In the genomic region with DNA sequence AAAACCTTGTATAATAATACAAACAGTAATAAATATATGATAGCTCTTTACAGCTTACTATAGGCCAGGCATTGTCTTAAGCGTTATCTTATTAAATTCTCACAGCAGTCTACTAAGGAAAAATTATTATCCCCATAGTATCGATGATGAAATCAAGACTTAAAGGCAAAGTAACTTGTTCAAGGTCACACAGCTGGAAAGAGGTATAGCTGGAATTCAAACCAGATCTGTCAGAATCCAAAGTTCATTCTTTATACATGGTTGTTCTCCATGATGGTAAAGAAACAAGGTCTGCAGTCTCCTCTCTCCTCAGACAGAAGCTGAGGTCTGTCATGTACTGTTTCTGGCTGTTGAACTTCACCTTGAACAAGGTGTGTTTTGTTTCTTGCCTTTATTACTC, we compare ENCODE assay signal across 25 cellular contexts. TPM values are rescaled to one million over a fixed set of nuclear protein-coding genes. Genes with fewer than 3 reads are reported as not detected.
DNase-seq lines count a peak whose midpoint lies in the region; ATAC-seq, FAIRE-seq and TF ChIP-seq lines count a peak whose summit lies in the region.
"Had no signal": no experiment of that assay in that cellular context is flagged by ENCODE, and none has a peak within 500 bp of the region (broad histone marks: within the 10 kb centered on the region; RNA-seq: fewer than 3 reads in every experiment).

No MANE protein-coding gene starts in this region.

- H2AFZ ChIP-seq in HepG2 (ENCODE audit: low read length) (no peak overlapping the region), mammary epithelial cell (ENCODE audit: low read depth, low read length) (no peak overlapping the region)

- H3K4me1 ChIP-seq in HepG2 (ENCODE audit: insufficient read depth, low read length) (peaks cover 16% of the 10 kb centered on the region), right lobe of liver (no peaks in the 10 kb centered on the region), mammary epithelial cell (ENCODE audit: insufficient read depth, low read length) (peaks cover 12% of the 10 kb centered on the region)
- H3K4me1 ChIP-seq: BE2C, BLaER1, Caco-2 had no signal

- ATAC-seq in HepG2 = peak; percentile 61; the same call in 2 of the 3 replicates
- ATAC-seq in right lobe of liver = no peak
- ATAC-seq in activated T-helper 17 cell treated with anti-CD3 and anti-CD28 coated beads, Interleukin-2, amount 50 U/mL, for 72 hours (replicated peaks) = no peak

- POLR2A ChIA-PET in HepG2 (lab: Yijun Ruan, JAX) = interaction anchor here (0.6 to 1.1 kb wide), 3 partner anchors 97 to 130 kb away, joined by 3 read pairs; a partner anchor contains a TSS
- POLR2A ChIA-PET in activated CD4-positive, alpha-beta memory T cell treated with anti-CD3 and anti-CD28 coated beads, Interleukin-2, amount 10 ng/mL, durations not matched to agents 7 days and 5 days (lab: Charles Lee) = interaction anchor here (1.1 kb wide), 1 partner anchor 12 kb away, joined by 3 read pairs; no protein-coding TSS in a partner anchor

- H3K4me3 Mint-ChIP-seq in activated T-helper 17 cell treated with anti-CD3 and anti-CD28 coated beads, Interleukin-2, amount 50 U/mL, for 72 hours = no peak overlapping the region
- H3K4me3 Mint-ChIP-seq in activated CD4-positive, alpha-beta memory T cell treated with anti-CD3 and anti-CD28 coated beads, Interleukin-2, amount 10 ng/mL, durations not matched to agents 7 days and 5 days = no peak overlapping the region
- H3K4me3 Mint-ChIP-seq: CD14-positive monocyte; CD4-positive, alpha-beta memory T cell; CD4-positive, CD25-positive, alpha-beta regulatory T cell; CD8-positive, alpha-beta memory T cell had no signal

- TF ChIP-seq POLR2A in HepG2 (IDR thresholded peaks at IDR 0.05; ENCODE audit: insufficient read depth in 1 of 2, low read depth in 2 of 2, low read length in 2 of 2) = no peak
- no peak for TF ChIP-seq POLR2A in right lobe of liver (IDR thresholded peaks at IDR 0.05)

- H3K27ac ChIP-seq in HepG2 (ENCODE audit: extremely low read length, insufficient read depth, low read length) = peak overlapping the region; percentile 7
- no peak overlapping the region for H3K27ac ChIP-seq in right lobe of liver
- no peak overlapping the region for H3K27ac ChIP-seq in mammary epithelial cell (ENCODE audit: insufficient read depth, low read depth, low read length)
- H3K27ac ChIP-seq: BLaER1 had no signal

- H3K36me3 ChIP-seq in HepG2 (replicated peaks in 1 of 2; ENCODE audit: control insufficient read depth in 1 of 2, insufficient read depth in 2 of 2, low read length in 2 of 2) (peaks cover 24 to 76% of the 10 kb centered on the region in 2 experiments), right lobe of liver (peaks cover 0 to 72% (median 8%) of the 10 kb centered on the region in 4 donors), mammary epithelial cell (ENCODE audit: insufficient read depth, low read length) (peaks cover 57% of the 10 kb centered on the region)

- intact Hi-C loops in HepG2 (cut with micrococcal nuclease; ENCODE audit: unreplicated experiment) = no loop called here
- intact Hi-C loops in right lobe of liver (cut with DNase I) = no loop called here
- intact Hi-C loops in mammary epithelial cell (cut with micrococcal nuclease) = no loop called here

- H3K27ac Mint-ChIP-seq in activated T-helper 17 cell treated with anti-CD3 and anti-CD28 coated beads, Interleukin-2, amount 50 U/mL, for 72 hours = peak overlapping the region; percentile 50
- H3K27ac Mint-ChIP-seq in activated CD4-positive, alpha-beta memory T cell treated with anti-CD3 and anti-CD28 coated beads, Interleukin-2, amount 10 ng/mL, durations not matched to agents 7 days and 5 days = no peak overlapping the region
- H3K27ac Mint-ChIP-seq: CD14-positive monocyte; CD4-positive, alpha-beta memory T cell had no signal

- no peaks in the 10 kb centered on the region; a peak in 1 of 5 replicates for H3K27me3 ChIP-seq in HepG2 (ENCODE audit: control insufficient read depth in 1 of 2, insufficient read depth in 2 of 2, low read length in 2 of 2)
- H3K27me3 ChIP-seq in right lobe of liver = no peaks in the 10 kb centered on the region
- H3K27me3 ChIP-seq in mammary epithelial cell (ENCODE audit: insufficient read depth, low read length) = no peaks in the 10 kb centered on the region
- H3K27me3 ChIP-seq: BE2C, BLaER1 had no signal

- TF ChIP-seq CTCF in HepG2 (CRISPR knock-in tag; IDR thresholded peaks at IDR 0.05) (no peak), right lobe of liver (IDR thresholded peaks at IDR 0.05) (no peak), mammary epithelial cell (conservative IDR thresholded peaks at IDR 0.05 in 1 of 2, IDR thresholded peaks at IDR 0.05 in 1 of 2; ENCODE audit: extremely low read depth in 1 of 2, insufficient read depth in 1 of 2, low read depth in 1 of 2, low read length in 2 of 2) (no peak)

- CTCF ChIA-PET in HepG2 (lab: Yijun Ruan, JAX; ENCODE audit: low intra/inter-chr PET ratio, low total read pairs) = no interaction called here
- CTCF ChIA-PET in mammary epithelial cell (lab: Charles Lee; ENCODE audit: low non-redundant PET) = no interaction called here
- CTCF ChIA-PET in activated CD4-positive, alpha-beta memory T cell treated with anti-CD3 and anti-CD28 coated beads, Interleukin-2, amount 10 ng/mL, durations not matched to agents 7 days and 5 days (lab: Charles Lee) = interaction anchor here (1.0 kb wide), 1 partner anchor 132 kb away, joined by 3 read pairs; no protein-coding TSS in a partner anchor

- H3K36me3 Mint-ChIP-seq in activated T-helper 17 cell treated with anti-CD3 and anti-CD28 coated beads, Interleukin-2, amount 50 U/mL, for 72 hours (ENCODE audit: low read depth) = peaks cover 100% of the 10 kb centered on the region
- peaks cover 70% of the 10 kb centered on the region for H3K36me3 Mint-ChIP-seq in activated CD4-positive, alpha-beta memory T cell treated with anti-CD3 and anti-CD28 coated beads, Interleukin-2, amount 10 ng/mL, durations not matched to agents 7 days and 5 days (ENCODE audit: low read depth)

- H4K20me1 ChIP-seq in HepG2 (ENCODE audit: insufficient read depth, low read length) (0 out of 2 replicates have a peak, but pooled peaks cover 2% of the 10 kb centered on the region), mammary epithelial cell (ENCODE audit: insufficient read depth, low read length) (no peaks in the 10 kb centered on the region)

- WGBS in HepG2 (ENCODE audit: low lambda C conversion rate) = 68% methylated on average over 2 of the region's 2 CpGs
- 100% methylated on average over 2 of the region's 2 CpGs for WGBS in right lobe of liver (ENCODE audit: insufficient coverage, low coverage, low lambda C conversion rate, missing lambda C conversion rate)
- 95% methylated on average over 2 of the region's 2 CpGs for WGBS in mammary epithelial cell (ENCODE audit: low coverage, missing lambda C conversion rate)

- dilution Hi-C loops in mammary epithelial cell (cut with HindIII; ENCODE audit: low sequenced_read_pairs) = no loop called here

- in situ Hi-C loops in HepG2 (cut with HindIII; ENCODE audit: extremely low pct_ligation_motif_present, low pct_unique_long_range_greater_than_20kb) = no loop called here
- in situ Hi-C loops in mammary epithelial cell (cut with MboI; ENCODE audit: low sequenced_read_pairs in 2 of 2) = no loop called here

- TF ChIP-seq EP300 in HepG2 (IDR thresholded peaks at IDR 0.05; ENCODE audit: low read depth in 2 of 2, low read length in 2 of 2) (no peak), HepG2 (CRISPR knock-in tag; IDR thresholded peaks at IDR 0.05; ENCODE audit: borderline replicate concordance) (no peak)

- no peaks in the 10 kb centered on the region for H3K9me3 ChIP-seq in HepG2 (ENCODE audit: low read length)
- no peaks in the 10 kb centered on the region for H3K9me3 ChIP-seq in right lobe of liver
- no peaks in the 10 kb centered on the region for H3K9me3 ChIP-seq in mammary epithelial cell (replicated peaks; ENCODE audit: insufficient read depth, low read length)
- H3K9me3 ChIP-seq: BE2C, BLaER1, Caco-2 had no signal

- no peak for FAIRE-seq in HepG2 (lab: Jason Lieb, UNC)
- FAIRE-seq: A204.1, D721Med, G401.6, GM12891 had no signal

- H3K4me3 ChIP-seq in HepG2 (replicated peaks in 1 of 3; ENCODE audit: insufficient read depth in 1 of 3, low read depth in 2 of 3, low read length in 3 of 3) (no peak overlapping the region), right lobe of liver (no peak overlapping the region), mammary epithelial cell (replicated peaks in 1 of 3; ENCODE audit: insufficient read depth in 1 of 3, low read depth in 2 of 3, low read length in 3 of 3) (no peak overlapping the region)
- H3K4me3 ChIP-seq: BLaER1 had no signal

- no peaks in the 10 kb centered on the region for H3K27me3 Mint-ChIP-seq in activated T-helper 17 cell treated with anti-CD3 and anti-CD28 coated beads, Interleukin-2, amount 50 U/mL, for 72 hours
- H3K27me3 Mint-ChIP-seq in activated CD4-positive, alpha-beta memory T cell treated with anti-CD3 and anti-CD28 coated beads, Interleukin-2, amount 10 ng/mL, durations not matched to agents 7 days and 5 days = no peaks in the 10 kb centered on the region
- H3K27me3 Mint-ChIP-seq: CD4-positive, alpha-beta memory T cell; CD4-positive, CD25-positive, alpha-beta regulatory T cell; CD8-positive, alpha-beta memory T cell had no signal

- H3K4me2 ChIP-seq in HepG2 (ENCODE audit: low read depth, low read length) (no peak overlapping the region), mammary epithelial cell (ENCODE audit: insufficient read depth, low read depth, low read length) (no peak overlapping the region)
- H3K4me2 ChIP-seq: BLaER1 had no signal

- DNase-seq in HepG2 (ENCODE audit: low spot score) = peak; percentile 57
- no peak for DNase-seq in right lobe of liver
- DNase-seq in mammary epithelial cell = peak; percentile 68
- DNase-seq in NCI-H345 treated with DMSO at 0.1 percent for 48 hours (lab: John Stamatoyannopoulos, UW; ENCODE audit: unreplicated experiment) = no peak
- no peak for DNase-seq in activated CD4-positive, alpha-beta memory T cell treated with anti-CD3 and anti-CD28 coated beads, Interleukin-2, amount 10 ng/mL, durations not matched to agents 7 days and 5 days
- no peak for DNase-seq in COLO668 (lab: John Stamatoyannopoulos, UW; ENCODE audit: unreplicated experiment)
- DNase-seq: 8988T; ACHN; BE2C; C1 segment of cervical spinal cord; Caco-2; Calu3; CD4-positive, alpha-beta memory T cell; CD4-positive, CD25-positive, alpha-beta regulatory T cell; CD8-positive, alpha-beta memory T cell; DMS79 treated with DMSO at 0.1 percent for 48 hours; GF-D8 had no signal

- H3K79me2 ChIP-seq in HepG2 (ENCODE audit: insufficient read depth, low read length) (no peaks in the 10 kb centered on the region), mammary epithelial cell (ENCODE audit: insufficient read depth, low read length) (peaks cover 11% of the 10 kb centered on the region)

- H3K9ac ChIP-seq in HepG2 (ENCODE audit: insufficient read depth, low read depth, low read length) = no peak overlapping the region
- no peak overlapping the region for H3K9ac ChIP-seq in mammary epithelial cell (ENCODE audit: insufficient read depth, low read length)
- H3K9ac ChIP-seq: BLaER1 had no signal

- peaks cover 13% of the 10 kb centered on the region for H3K4me1 Mint-ChIP-seq in activated T-helper 17 cell treated with anti-CD3 and anti-CD28 coated beads, Interleukin-2, amount 50 U/mL, for 72 hours
- peaks cover 15% of the 10 kb centered on the region for H3K4me1 Mint-ChIP-seq in activated CD4-positive, alpha-beta memory T cell treated with anti-CD3 and anti-CD28 coated beads, Interleukin-2, amount 10 ng/mL, durations not matched to agents 7 days and 5 days
- H3K4me1 Mint-ChIP-seq: CD14-positive monocyte had no signal

- H3K9me3 Mint-ChIP-seq in activated T-helper 17 cell treated with anti-CD3 and anti-CD28 coated beads, Interleukin-2, amount 50 U/mL, for 72 hours = no peaks in the 10 kb centered on the region
- H3K9me3 Mint-ChIP-seq in activated CD4-positive, alpha-beta memory T cell treated with anti-CD3 and anti-CD28 coated beads, Interleukin-2, amount 10 ng/mL, durations not matched to agents 7 days and 5 days = no peaks in the 10 kb centered on the region
- H3K9me3 Mint-ChIP-seq: CD14-positive monocyte; CD4-positive, alpha-beta memory T cell; CD4-positive, CD25-positive, alpha-beta regulatory T cell; CD8-positive, alpha-beta memory T cell had no signal

- TF ChIP-seq RAD21 in HepG2 (CRISPR knock-in tag; IDR thresholded peaks at IDR 0.05) = no peak

- BruUV-seq in HepG2 (replicated peaks; lab: Mats Ljungman, UMichigan) = no TSS peak
- BruUV-seq in mammary epithelial cell (replicated peaks; lab: Mats Ljungman, UMichigan) = no TSS peak

RNA-seq across cellular contexts. Expression of a gene that starts 15.4 kb away (rescaled TPM):
- total RNA-seq in HepG2 (2016; rRNA removed; fragmentation: Illumina TruSeq; extraction: Trizol) (not detected in 2 replicates), right lobe of liver (under 1 TPM in 3 of 6 experiments, not detected in 3; 0.16 to 0.35 (median 0.22) TPM), mammary epithelial cell (1 to 10 TPM in 1 of 2 donors, under 1 TPM in 1; 0.67 to 2.5 TPM)
- not detected in 2 replicates for total RNA-seq in HepG2 (2016; cell fraction: cytosol; rRNA removed; fragmentation: Illumina TruSeq; extraction: Trizol; ENCODE audit: low read depth)
- not detected in 2 replicates for total RNA-seq in HepG2 (2016; cell fraction: insoluble cytoplasmic fraction; rRNA removed; fragmentation: Illumina TruSeq; extraction: Trizol)
- total RNA-seq in HepG2 (2016; cell fraction: membrane; rRNA removed; fragmentation: Illumina TruSeq; extraction: Trizol) = not detected in 2 replicates
- total RNA-seq in HepG2 (2016; cell fraction: nucleus; rRNA removed; fragmentation: Illumina TruSeq; extraction: Trizol) = 0.34 TPM in 1 of 2 replicates, not detected in the other
- polyA plus RNA-seq in HepG2 (2011; rRNA removed) (0.10 and 0.20 TPM in 2 replicates), mammary epithelial cell (0.14 TPM)
- not detected in 2 replicates for polyA plus RNA-seq in HepG2 (2011; cell fraction: cytosol; rRNA removed)
- polyA plus RNA-seq in HepG2 (2011; cell fraction: nucleus; rRNA removed) = 0.50 and 0.76 TPM in 2 replicates
- 0.11 TPM in 1 of 2 replicates, not detected in the other for polyA plus RNA-seq in HepG2 (2012)
- polyA plus RNA-seq in HepG2 (2016; cell fraction: cytosol; fragmentation: Illumina TruSeq; extraction: Trizol; ENCODE audit: low read depth) = not detected in 2 replicates
- polyA plus RNA-seq in HepG2 (2016; cell fraction: insoluble cytoplasmic fraction; fragmentation: Illumina TruSeq; extraction: Trizol; ENCODE audit: low read depth) = not detected in 2 replicates
- polyA plus RNA-seq in HepG2 (2016; cell fraction: membrane; fragmentation: Illumina TruSeq; extraction: Trizol; ENCODE audit: low read depth) = not detected in 2 replicates
- polyA plus RNA-seq in HepG2 (2016; cell fraction: nucleus; fragmentation: Illumina TruSeq; extraction: Trizol; ENCODE audit: insufficient read depth, low read depth) = 0.29 TPM in 1 of 2 replicates, not detected in the other
- polyA minus RNA-seq in HepG2 (2011; rRNA and poly(A)+ RNA removed; ENCODE audit: low replicate concordance) = 0.92 and 1.3 TPM in 2 replicates
- not detected in 2 replicates for polyA minus RNA-seq in HepG2 (2011; cell fraction: cytosol; rRNA and poly(A)+ RNA removed)
- 1.7 and 1.9 TPM in 2 replicates for polyA minus RNA-seq in HepG2 (2011; cell fraction: nucleus; rRNA and poly(A)+ RNA removed)
- 1 to 10 TPM in 1 of 2 donors, under 1 TPM in 1; 0.99 to 1.5 TPM for total RNA-seq in activated T-helper 17 cell treated with anti-CD3 and anti-CD28 coated beads, Interleukin-2, amount 50 U/mL, for 72 hours
- polyA minus RNA-seq in mammary epithelial cell = not detected
- under 1 TPM; 0.25 to 0.28 TPM for total RNA-seq in activated CD4-positive, alpha-beta memory T cell treated with anti-CD3 and anti-CD28 coated beads, Interleukin-2, amount 10 ng/mL, durations not matched to agents 7 days and 5 days
- polyA plus RNA-seq: CD14-positive monocyte had no signal

RNA-seq across cellular contexts. Expression of a gene that starts 31.9 kb away (rescaled TPM):
- total RNA-seq in HepG2 (2016; rRNA removed; fragmentation: Illumina TruSeq; extraction: Trizol) (not detected in 2 replicates), right lobe of liver (under 1 TPM in 3 of 6 experiments, not detected in 3; 0.12 to 0.29 (median 0.12) TPM), mammary epithelial cell (under 1 TPM; 0.33 to 0.75 TPM)
- not detected in 2 replicates for total RNA-seq in HepG2 (2016; cell fraction: cytosol; rRNA removed; fragmentation: Illumina TruSeq; extraction: Trizol; ENCODE audit: low read depth)
- total RNA-seq in HepG2 (2016; cell fraction: insoluble cytoplasmic fraction; rRNA removed; fragmentation: Illumina TruSeq; extraction: Trizol) = not detected in 2 replicates
- total RNA-seq in HepG2 (2016; cell fraction: membrane; rRNA removed; fragmentation: Illumina TruSeq; extraction: Trizol) = not detected in 2 replicates
- not detected in 2 replicates for total RNA-seq in HepG2 (2016; cell fraction: nucleus; rRNA removed; fragmentation: Illumina TruSeq; extraction: Trizol)
- polyA plus RNA-seq in HepG2 (2011; rRNA removed) (0.03 TPM in 1 of 2 replicates, not detected in the other), mammary epithelial cell (0.10 TPM)
- not detected in 2 replicates for polyA plus RNA-seq in HepG2 (2011; cell fraction: cytosol; rRNA removed)
- polyA plus RNA-seq in HepG2 (2011; cell fraction: nucleus; rRNA removed) = 0.10 TPM in 1 of 2 replicates, not detected in the other
- not detected in 2 replicates for polyA plus RNA-seq in HepG2 (2012)
- not detected in 2 replicates for polyA plus RNA-seq in HepG2 (2016; cell fraction: cytosol; fragmentation: Illumina TruSeq; extraction: Trizol; ENCODE audit: low read depth)
- not detected in 2 replicates for polyA plus RNA-seq in HepG2 (2016; cell fraction: insoluble cytoplasmic fraction; fragmentation: Illumina TruSeq; extraction: Trizol; ENCODE audit: low read depth)
- not detected in 2 replicates for polyA plus RNA-seq in HepG2 (2016; cell fraction: membrane; fragmentation: Illumina TruSeq; extraction: Trizol; ENCODE audit: low read depth)
- not detected in 2 replicates for polyA plus RNA-seq in HepG2 (2016; cell fraction: nucleus; fragmentation: Illumina TruSeq; extraction: Trizol; ENCODE audit: insufficient read depth, low read depth)
- polyA minus RNA-seq in HepG2 (2011; rRNA and poly(A)+ RNA removed; ENCODE audit: low replicate concordance) = not detected in 2 replicates
- polyA minus RNA-seq in HepG2 (2011; cell fraction: cytosol; rRNA and poly(A)+ RNA removed) = not detected in 2 replicates
- polyA minus RNA-seq in HepG2 (2011; cell fraction: nucleus; rRNA and poly(A)+ RNA removed) = not detected in 2 replicates
- under 1 TPM; 0.11 to 0.15 TPM for total RNA-seq in activated T-helper 17 cell treated with anti-CD3 and anti-CD28 coated beads, Interleukin-2, amount 50 U/mL, for 72 hours
- not detected for polyA minus RNA-seq in mammary epithelial cell
- total RNA-seq in activated CD4-positive, alpha-beta memory T cell treated with anti-CD3 and anti-CD28 coated beads, Interleukin-2, amount 10 ng/mL, durations not matched to agents 7 days and 5 days = not detected
- total RNA-seq: CD4-positive, alpha-beta memory T cell; CD4-positive, CD25-positive, alpha-beta regulatory T cell; CD8-positive, alpha-beta memory T cell had no signal
- polyA plus RNA-seq: AG04450; CD14-positive monocyte; CD4-positive, CD25-positive, alpha-beta regulatory T cell; CD8-positive, alpha-beta memory T cell had no signal

Comparison
In these comparisons a context has a peak if more than half of its experiments do, and no peak if none do; other contexts are left out.
1. DNase-seq: peak in HepG2 (single experiment) and mammary epithelial cell (single experiment); none in right lobe of liver (0 of 3), NCI-H345 treated with DMSO at 0.1 percent for 48 hours (single experiment), activated CD4-positive, alpha-beta memory T cell treated with anti-CD3 and anti-CD28 coated beads, Interleukin-2, amount 10 ng/mL, durations not matched to agents 7 days and 5 days (single experiment) and COLO668 (single experiment).